Comparison of ENCODE assay signal across 22 cellular contexts in the genomic region with DNA sequence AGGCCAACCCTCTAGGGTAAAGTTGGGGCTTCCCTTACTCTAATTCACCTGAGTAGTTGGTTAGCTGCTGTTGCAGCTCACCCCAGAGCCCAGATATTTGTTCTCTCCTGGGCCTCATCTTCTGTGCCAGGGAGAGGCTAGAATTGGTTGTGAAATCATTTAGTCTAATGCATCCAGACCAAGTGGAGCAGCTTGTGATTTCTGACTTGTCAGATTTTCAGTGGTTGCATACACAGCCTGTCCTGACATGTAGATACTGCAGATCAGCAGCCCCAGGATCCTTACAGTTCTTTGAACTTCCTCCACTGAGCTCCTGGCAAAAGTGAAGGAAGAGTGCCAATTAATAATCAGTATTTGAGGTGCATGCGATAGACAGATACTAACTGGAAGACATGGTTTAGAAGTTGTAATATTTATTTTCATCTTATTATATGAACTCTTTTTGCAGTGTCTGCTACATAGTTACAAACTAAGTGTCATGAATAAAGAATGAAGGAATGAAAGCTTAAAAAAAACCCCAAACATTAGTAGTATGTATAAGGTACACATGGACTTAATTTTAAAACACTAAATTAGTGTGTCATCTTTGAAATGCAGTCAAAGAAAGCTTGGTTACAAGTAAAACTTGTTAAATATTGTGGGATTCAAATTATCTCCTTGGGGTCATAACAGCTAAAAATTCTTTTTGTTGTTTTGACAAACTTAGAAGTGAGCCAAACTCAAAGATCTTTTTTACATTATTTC.
DNase-seq lines count a peak whose midpoint lies in the region; ATAC-seq and TF ChIP-seq lines count a peak whose summit lies in the region.
"Had no signal": no experiment of that assay in that cellular context is flagged by ENCODE, and none has a peak within 500 bp of the region (broad histone marks: within the 10 kb centered on the region; RNA-seq: fewer than 3 reads in every experiment).

No MANE protein-coding gene starts in this region.

- DNase-seq in T-helper 1 cell, result no peak
- no peak for DNase-seq in SK-N-MC (ENCODE audit: low read depth, low spot score)
- peak; percentile 8 to 26 for DNase-seq in fibroblast of lung (ENCODE audit: low read depth in 2 of 2)
- no peak for DNase-seq in sciatic nerve (ENCODE audit: low spot score)
- no peak for DNase-seq in adrenal gland
- no peak for DNase-seq in medulla oblongata (ENCODE audit: extremely low spot score)
- no peak for DNase-seq in SKM-1 treated with dmso at 0.1 percent for 144 hours (lab: John Stamatoyannopoulos, UW; ENCODE audit: unreplicated experiment)
- DNase-seq: activated CD4-positive, alpha-beta memory T cell treated with anti-CD3 and anti-CD28 coated beads, Interleukin-2, amount 10 ng/mL, durations not matched to agents 7 days and 5 days; CD8-positive, alpha-beta T cell; DMS79; foreskin melanocyte; H7; hypothalamus; kidney glomerular epithelial cell; NCI-H2029 treated with DMSO at 0.1 percent for 48 hours; NCI-H446 treated with DMSO at 0.1 percent for 48 hours; stimulated activated naive CD4-positive, alpha-beta T cell treated with Interleukin-2 at 50 U/mL for 16 hours; T-cell; trophoblast cell; WERI-Rb-1 had no signal

- ATAC-seq in sciatic nerve, result peak; percentile 52
- ATAC-seq: CD8-positive, alpha-beta T cell; T-cell had no signal

- H3K9ac ChIP-seq in SK-N-MC (ENCODE audit: insufficient read length) (no peak overlapping the region), fibroblast of lung (ENCODE audit: insufficient read depth, low read length) (no peak overlapping the region)

- no peak overlapping the region for H3K4me3 ChIP-seq in SK-N-MC
- no peak overlapping the region for H3K4me3 ChIP-seq in fibroblast of lung (replicated peaks in 1 of 4; ENCODE audit: control extremely low read depth in 1 of 4, insufficient read depth in 1 of 4, low read depth in 3 of 4, low read length in 4 of 4)
- no peak overlapping the region for H3K4me3 ChIP-seq in adrenal gland

- TF ChIP-seq POLR2A in adrenal gland (IDR thresholded peaks at IDR 0.05), result no peak

- intact Hi-C loops in sciatic nerve (cut with DNase I), result no loop called here
- intact Hi-C loops in adrenal gland (cut with DNase I), result no loop called here

- H3K9me3 Mint-ChIP-seq in T-helper 1 cell treated with Interleukin-12 subunit alpha and Interleukin-12 subunit beta and Interleukin-4 antibody, amounts not matched to agents 30 μg/mL and 1 μg/mL, for 36 hours, result no peaks in the 10 kb centered on the region
- H3K9me3 Mint-ChIP-seq: activated CD4-positive, alpha-beta memory T cell treated with anti-CD3 and anti-CD28 coated beads, Interleukin-2, amount 10 ng/mL, durations not matched to agents 7 days and 5 days; CD8-positive, alpha-beta T cell; T-cell had no signal

- H3K4me3 Mint-ChIP-seq in T-helper 1 cell treated with Interleukin-12 subunit alpha and Interleukin-12 subunit beta and Interleukin-4 antibody, amounts not matched to agents 30 μg/mL and 1 μg/mL, for 36 hours, result no peak overlapping the region
- H3K4me3 Mint-ChIP-seq: activated CD4-positive, alpha-beta memory T cell treated with anti-CD3 and anti-CD28 coated beads, Interleukin-2, amount 10 ng/mL, durations not matched to agents 7 days and 5 days; activated naive CD8-positive, alpha-beta T cell; CD8-positive, alpha-beta T cell; T-cell had no signal

- H3K9me3 ChIP-seq in SK-N-MC (ENCODE audit: low read depth, low read length), result no peaks in the 10 kb centered on the region
- H3K9me3 ChIP-seq in fibroblast of lung (ENCODE audit: control insufficient read depth, insufficient read depth, low read depth, low read length), result no peaks in the 10 kb centered on the region
- no peaks in the 10 kb centered on the region for H3K9me3 ChIP-seq in adrenal gland (replicated peaks in 1 of 3)

- no peak for TF ChIP-seq CTCF in fibroblast of lung (conservative IDR thresholded peaks at IDR 0.05 in 1 of 2, IDR thresholded peaks at IDR 0.05 in 1 of 2; ENCODE audit: low read depth in 1 of 2, low read length in 2 of 2)
- no peak for TF ChIP-seq CTCF in adrenal gland (IDR thresholded peaks at IDR 0.05)

- H3K27me3 ChIP-seq in fibroblast of lung (ENCODE audit: control insufficient read depth, insufficient read depth, low read length) (no peaks in the 10 kb centered on the region), adrenal gland (no peaks in the 10 kb centered on the region)

- peaks cover 16% of the 10 kb centered on the region for H3K36me3 Mint-ChIP-seq in T-helper 1 cell treated with Interleukin-12 subunit alpha and Interleukin-12 subunit beta and Interleukin-4 antibody, amounts not matched to agents 30 μg/mL and 1 μg/mL, for 36 hours (ENCODE audit: low read depth)

- no peaks in the 10 kb centered on the region for H3K27me3 Mint-ChIP-seq in T-helper 1 cell treated with Interleukin-12 subunit alpha and Interleukin-12 subunit beta and Interleukin-4 antibody, amounts not matched to agents 30 μg/mL and 1 μg/mL, for 36 hours (ENCODE audit: low read depth)
- H3K27me3 Mint-ChIP-seq: activated CD4-positive, alpha-beta memory T cell treated with anti-CD3 and anti-CD28 coated beads, Interleukin-2, amount 10 ng/mL, durations not matched to agents 7 days and 5 days; activated naive CD8-positive, alpha-beta T cell; T-cell had no signal

- H3K4me1 ChIP-seq in fibroblast of lung (ENCODE audit: control insufficient read depth, extremely low read depth, insufficient read depth, low read length) (no peaks in the 10 kb centered on the region), adrenal gland (replicated peaks in 1 of 2) (no peaks in the 10 kb centered on the region)

- peaks cover 5% of the 10 kb centered on the region for H3K4me1 Mint-ChIP-seq in T-helper 1 cell treated with Interleukin-12 subunit alpha and Interleukin-12 subunit beta and Interleukin-4 antibody, amounts not matched to agents 30 μg/mL and 1 μg/mL, for 36 hours (ENCODE audit: low read depth)
- H3K4me1 Mint-ChIP-seq: T-cell had no signal

- 91 to 96% (median 94%) methylated on average over 1 of the region's 1 CpG for WGBS in adrenal gland, 4 donors

- no peaks in the 10 kb centered on the region for H4K20me1 ChIP-seq in fibroblast of lung (ENCODE audit: control insufficient read depth, extremely low read depth, insufficient read depth, low read length)

- no peaks in the 10 kb centered on the region for H3K79me2 ChIP-seq in fibroblast of lung (ENCODE audit: control insufficient read depth, insufficient read depth, low read length)

- no peaks in the 10 kb centered on the region for H3K36me3 ChIP-seq in SK-N-MC (ENCODE audit: insufficient read depth, low read length)
- no peaks in the 10 kb centered on the region for H3K36me3 ChIP-seq in fibroblast of lung (ENCODE audit: control insufficient read depth, insufficient read depth, low read length)
- no peaks in the 10 kb centered on the region for H3K36me3 ChIP-seq in adrenal gland (replicated peaks in 1 of 2)
- H3K36me3 ChIP-seq: WERI-Rb-1 had no signal

- H2AFZ ChIP-seq in fibroblast of lung (ENCODE audit: low read length), result no peak overlapping the region

- H3K27ac ChIP-seq in SK-N-MC, result peak overlapping the region; percentile 35
- H3K27ac ChIP-seq in fibroblast of lung (ENCODE audit: insufficient read depth, low read length), result no peak overlapping the region
- no peak overlapping the region for H3K27ac ChIP-seq in adrenal gland
- H3K27ac ChIP-seq: WERI-Rb-1 had no signal

- H3K27ac Mint-ChIP-seq in T-helper 1 cell treated with Interleukin-12 subunit alpha and Interleukin-12 subunit beta and Interleukin-4 antibody, amounts not matched to agents 30 μg/mL and 1 μg/mL, for 36 hours, result peak overlapping the region; percentile 55
- H3K27ac Mint-ChIP-seq: activated CD4-positive, alpha-beta memory T cell treated with anti-CD3 and anti-CD28 coated beads, Interleukin-2, amount 10 ng/mL, durations not matched to agents 7 days and 5 days; CD8-positive, alpha-beta T cell; T-cell had no signal

- H3K4me2 ChIP-seq in fibroblast of lung (ENCODE audit: extremely low read depth, insufficient read depth, low read length), result peak overlapping the region; percentile 57

Comparison
In these comparisons a context has a peak if more than half of its experiments do, and no peak if none do; other contexts are left out.
1. DNase-seq: peak in fibroblast of lung (2 of 2); none in T-helper 1 cell (0 of 5), SK-N-MC (single experiment), sciatic nerve (single experiment), adrenal gland (0 of 7), medulla oblongata (single experiment) and SKM-1 treated with dmso at 0.1 percent for 144 hours (single experiment).